Comparison of ENCODE assay signal across 14 cellular contexts in the genomic region with DNA sequence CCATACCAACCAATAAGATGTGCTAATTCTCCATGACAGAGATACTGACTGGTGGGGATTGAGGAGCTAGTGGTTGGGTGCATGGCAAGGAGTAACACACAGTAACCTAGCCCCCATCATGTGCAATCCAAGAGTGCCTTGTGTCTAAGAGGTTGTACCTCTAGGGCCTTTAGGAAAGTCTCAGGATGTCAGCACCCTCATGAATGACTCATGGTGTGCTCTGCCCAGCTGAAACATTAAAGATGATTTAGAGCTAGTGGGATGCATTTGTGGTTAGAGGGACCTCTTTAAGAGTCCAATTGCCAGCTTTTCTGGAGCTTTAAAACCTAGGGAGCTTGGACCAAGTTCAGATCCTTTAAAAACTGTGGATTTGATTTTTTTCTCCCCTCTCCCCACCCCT.
"Had no signal": no experiment of that assay in that cellular context is flagged by ENCODE, and none has a peak within 500 bp of the region (broad histone marks: within the 10 kb centered on the region; RNA-seq: fewer than 3 reads in every experiment).

No MANE protein-coding gene starts in this region.

- ATAC-seq: activated T-cell treated with anti-CD3 and anti-CD28 coated beads, Interleukin-2, amount 50 U/mL, for 72 hours; esophagus mucosa; natural killer cell treated with Interleukin-12 subunit alpha and Interleukin-12 subunit beta and Interleukin-15 and Interleukin-18, amount 100 ng/mL, for 72 hours; stimulated activated naive B cell treated with anti-CD40 and anti-IgM and Interleukin-4, amounts not matched to agents 10 μg/mL and 1 μg/mL and 100 μg/mL, for 72 hours had no signal

- H3K4me1 ChIP-seq: thyroid gland had no signal

- DNase-seq: activated CD4-positive, alpha-beta T cell treated with anti-CD3 and anti-CD28 coated beads, Interleukin-2, amount 10 ng/mL, durations not matched to agents 7 days and 5 days; activated CD4-positive, CD25-positive, alpha-beta regulatory T cell; activated CD8-positive, alpha-beta memory T cell treated with anti-CD3 and anti-CD28 coated beads, Interleukin-2, amount 50 U/mL, for 48 hours; activated gamma-delta T cell treated with Interleukin-2 at 50 U/mL for 16 hours; activated T-cell treated with anti-CD3 and anti-CD28 coated beads, Interleukin-2, amount 50 U/mL, for 72 hours; amygdala; foreskin melanocyte; immature natural killer cell; mesendoderm; stimulated activated naive B cell treated with anti-CD40 and anti-IgM and Interleukin-4, amounts not matched to agents 10 μg/mL and 1 μg/mL and 100 μg/mL, for 72 hours; thyroid gland had no signal

- H3K27me3 ChIP-seq: thyroid gland had no signal

- H3K27ac ChIP-seq: coronary artery, thyroid gland had no signal
